In genomic region chr18:44651453-44651852, GRCh38 we compare ENCODE assay signal across 1 cellular context.
TF ChIP-seq lines count a peak whose summit lies in the region.

No MANE protein-coding gene starts in this region.

TF ChIP-seq in HepG2, 621 proteins besides CTCF, POLR2A, EP300 and RAD21:
- TF ChIP-seq SP2 (CRISPR knock-in tag; IDR thresholded peaks at IDR 0.05) (no peak), KDM4B (CRISPR knock-in tag; IDR thresholded peaks at IDR 0.05) (no peak), CENPX (CRISPR knock-in tag; IDR thresholded peaks at IDR 0.05) (no peak), PAWR (CRISPR knock-in tag; IDR thresholded peaks at IDR 0.05; ENCODE audit: borderline replicate concordance) (no peak)
- TF ChIP-seq, protein P1, sequence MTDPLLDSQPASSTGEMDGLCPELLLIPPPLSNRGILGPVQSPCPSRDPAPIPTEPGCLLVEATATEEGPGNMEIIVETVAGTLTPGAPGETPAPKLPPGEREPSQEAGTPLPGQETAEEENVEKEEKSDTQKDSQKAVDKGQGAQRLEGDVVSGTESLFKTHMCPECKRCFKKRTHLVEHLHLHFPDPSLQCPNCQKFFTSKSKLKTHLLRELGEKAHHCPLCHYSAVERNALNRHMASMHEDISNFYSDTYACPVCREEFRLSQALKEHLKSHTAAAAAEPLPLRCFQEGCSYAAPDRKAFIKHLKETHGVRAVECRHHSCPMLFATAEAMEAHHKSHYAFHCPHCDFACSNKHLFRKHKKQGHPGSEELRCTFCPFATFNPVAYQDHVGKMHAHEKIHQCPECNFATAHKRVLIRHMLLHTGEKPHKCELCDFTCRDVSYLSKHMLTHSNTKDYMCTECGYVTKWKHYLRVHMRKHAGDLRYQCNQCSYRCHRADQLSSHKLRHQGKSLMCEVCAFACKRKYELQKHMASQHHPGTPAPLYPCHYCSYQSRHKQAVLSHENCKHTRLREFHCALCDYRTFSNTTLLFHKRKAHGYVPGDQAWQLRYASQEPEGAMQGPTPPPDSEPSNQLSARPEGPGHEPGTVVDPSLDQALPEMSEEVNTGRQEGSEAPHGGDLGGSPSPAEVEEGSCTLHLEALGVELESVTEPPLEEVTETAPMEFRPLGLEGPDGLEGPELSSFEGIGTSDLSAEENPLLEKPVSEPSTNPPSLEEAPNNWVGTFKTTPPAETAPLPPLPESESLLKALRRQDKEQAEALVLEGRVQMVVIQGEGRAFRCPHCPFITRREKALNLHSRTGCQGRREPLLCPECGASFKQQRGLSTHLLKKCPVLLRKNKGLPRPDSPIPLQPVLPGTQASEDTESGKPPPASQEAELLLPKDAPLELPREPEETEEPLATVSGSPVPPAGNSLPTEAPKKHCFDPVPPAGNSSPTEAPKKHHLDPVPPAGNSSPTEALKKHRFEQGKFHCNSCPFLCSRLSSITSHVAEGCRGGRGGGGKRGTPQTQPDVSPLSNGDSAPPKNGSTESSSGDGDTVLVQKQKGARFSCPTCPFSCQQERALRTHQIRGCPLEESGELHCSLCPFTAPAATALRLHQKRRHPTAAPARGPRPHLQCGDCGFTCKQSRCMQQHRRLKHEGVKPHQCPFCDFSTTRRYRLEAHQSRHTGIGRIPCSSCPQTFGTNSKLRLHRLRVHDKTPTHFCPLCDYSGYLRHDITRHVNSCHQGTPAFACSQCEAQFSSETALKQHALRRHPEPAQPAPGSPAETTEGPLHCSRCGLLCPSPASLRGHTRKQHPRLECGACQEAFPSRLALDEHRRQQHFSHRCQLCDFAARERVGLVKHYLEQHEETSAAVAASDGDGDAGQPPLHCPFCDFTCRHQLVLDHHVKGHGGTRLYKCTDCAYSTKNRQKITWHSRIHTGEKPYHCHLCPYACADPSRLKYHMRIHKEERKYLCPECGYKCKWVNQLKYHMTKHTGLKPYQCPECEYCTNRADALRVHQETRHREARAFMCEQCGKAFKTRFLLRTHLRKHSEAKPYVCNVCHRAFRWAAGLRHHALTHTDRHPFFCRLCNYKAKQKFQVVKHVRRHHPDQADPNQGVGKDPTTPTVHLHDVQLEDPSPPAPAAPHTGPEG (CRISPR knock-in tag; IDR thresholded peaks at IDR 0.05) = no peak
